In the genomic region with DNA sequence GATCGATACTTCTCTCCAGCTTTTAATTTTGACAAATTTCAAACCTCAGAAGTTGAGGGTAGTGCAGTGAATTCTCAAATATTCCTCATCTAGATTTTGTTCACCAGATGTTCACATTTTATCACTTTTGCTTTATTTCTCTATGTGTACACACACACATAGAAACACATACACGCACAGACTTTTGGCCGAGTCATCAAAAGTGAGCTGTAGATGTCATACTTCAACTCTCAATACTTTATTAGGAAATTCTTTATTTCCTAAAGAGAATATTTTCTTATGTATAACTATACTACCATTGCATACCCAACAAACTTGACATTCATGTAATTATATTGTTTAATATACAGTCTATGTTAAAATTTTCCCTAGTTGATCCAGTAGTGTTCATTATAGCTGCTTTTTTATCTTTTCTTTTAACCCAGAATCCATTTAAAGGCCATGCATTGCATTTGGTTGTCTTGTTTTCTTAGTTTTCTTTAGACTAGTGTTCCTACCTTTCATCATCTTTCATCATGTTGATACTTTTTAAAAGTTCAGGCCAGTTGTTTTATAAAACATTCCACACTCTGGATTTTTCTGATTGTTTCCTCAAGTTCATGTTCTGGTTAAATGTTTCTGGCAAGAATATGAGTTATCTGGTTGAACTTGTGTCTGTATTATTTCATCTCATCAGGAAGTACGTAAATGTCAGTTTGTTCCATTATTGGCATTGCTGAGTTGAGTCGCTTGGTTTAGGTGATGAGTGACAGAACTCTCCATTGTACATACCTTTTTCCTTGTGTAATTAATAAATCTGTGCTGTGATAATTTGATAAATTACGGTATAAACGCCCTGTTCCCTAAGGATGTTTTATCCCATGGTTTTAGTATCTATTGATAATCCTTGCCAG, we compare ENCODE assay signal across 17 cellular contexts.
"Had no signal": no experiment of that assay in that cellular context is flagged by ENCODE, and none has a peak within 500 bp of the region (broad histone marks: within the 10 kb centered on the region; RNA-seq: fewer than 3 reads in every experiment).

No MANE protein-coding gene starts in this region.

- H3K27ac Mint-ChIP-seq: activated naive CD8-positive, alpha-beta T cell treated with anti-CD3 and anti-CD28 coated beads, Interleukin-2, amount 10 ng/mL, durations not matched to agents 7 days and 5 days; stimulated activated effector memory CD8-positive, alpha-beta T cell treated with anti-CD3 and anti-CD28 coated beads, Interleukin-12 subunit alpha, Interleukin-12 subunit beta, amount 100 ng/mL, for 72 hours had no signal

- H3K4me1 Mint-ChIP-seq: activated naive CD8-positive, alpha-beta T cell treated with anti-CD3 and anti-CD28 coated beads, Interleukin-2, amount 10 ng/mL, durations not matched to agents 7 days and 5 days; stimulated activated effector memory CD8-positive, alpha-beta T cell treated with anti-CD3 and anti-CD28 coated beads, Interleukin-12 subunit alpha, Interleukin-12 subunit beta, amount 100 ng/mL, for 72 hours had no signal

- H3K27me3 Mint-ChIP-seq: activated naive CD8-positive, alpha-beta T cell treated with anti-CD3 and anti-CD28 coated beads, Interleukin-2, amount 10 ng/mL, durations not matched to agents 7 days and 5 days had no signal

- ATAC-seq: foreskin keratinocyte; left ventricle myocardium superior; natural killer cell; SK-N-SH treated with all-trans-retinoic acid at 6 μM for 48 hours; stimulated activated effector memory CD8-positive, alpha-beta T cell treated with anti-CD3 and anti-CD28 coated beads, Interleukin-12 subunit alpha, Interleukin-12 subunit beta, amount 100 ng/mL, for 72 hours had no signal

- H3K9me3 Mint-ChIP-seq: activated naive CD8-positive, alpha-beta T cell treated with anti-CD3 and anti-CD28 coated beads, Interleukin-2, amount 10 ng/mL, durations not matched to agents 7 days and 5 days; natural killer cell; stimulated activated effector memory CD8-positive, alpha-beta T cell treated with anti-CD3 and anti-CD28 coated beads, Interleukin-12 subunit alpha, Interleukin-12 subunit beta, amount 100 ng/mL, for 72 hours had no signal

- DNase-seq: activated CD4-positive, alpha-beta T cell treated with anti-CD3 and anti-CD28 coated beads for 48 hours; activated effector memory CD4-positive, alpha-beta T cell treated with Interleukin-2 at 50 U/mL for 16 hours; activated naive CD8-positive, alpha-beta T cell treated with anti-CD3 and anti-CD28 coated beads, Interleukin-2, amount 10 ng/mL, durations not matched to agents 7 days and 5 days; activated T-cell treated with anti-CD3 and anti-CD28 coated beads for 4 hours; cerebellar nuclear complex; foreskin keratinocyte; glutamatergic neuron; hypothalamus; kidney glomerular epithelial cell; left ventricle myocardium superior; mesenchymal stem cell; natural killer cell; stimulated activated CD4-positive, alpha-beta T cell treated with anti-CD3 and anti-CD28 coated beads, Interleukin-12 subunit alpha, Interleukin-12 subunit beta, amount 100 ng/mL, for 4 hours; stimulated activated CD4-positive, alpha-beta T cell treated with anti-CD3 and anti-CD28 coated beads, Interleukin-2, amount 100 ng/mL, for 24 hours; transverse colon had no signal

- H3K4me3 Mint-ChIP-seq: activated naive CD8-positive, alpha-beta T cell treated with anti-CD3 and anti-CD28 coated beads, Interleukin-2, amount 10 ng/mL, durations not matched to agents 7 days and 5 days; natural killer cell; stimulated activated effector memory CD8-positive, alpha-beta T cell treated with anti-CD3 and anti-CD28 coated beads, Interleukin-12 subunit alpha, Interleukin-12 subunit beta, amount 100 ng/mL, for 72 hours had no signal
